ENCODE assay signal across 14 cellular contexts in the genomic region with DNA sequence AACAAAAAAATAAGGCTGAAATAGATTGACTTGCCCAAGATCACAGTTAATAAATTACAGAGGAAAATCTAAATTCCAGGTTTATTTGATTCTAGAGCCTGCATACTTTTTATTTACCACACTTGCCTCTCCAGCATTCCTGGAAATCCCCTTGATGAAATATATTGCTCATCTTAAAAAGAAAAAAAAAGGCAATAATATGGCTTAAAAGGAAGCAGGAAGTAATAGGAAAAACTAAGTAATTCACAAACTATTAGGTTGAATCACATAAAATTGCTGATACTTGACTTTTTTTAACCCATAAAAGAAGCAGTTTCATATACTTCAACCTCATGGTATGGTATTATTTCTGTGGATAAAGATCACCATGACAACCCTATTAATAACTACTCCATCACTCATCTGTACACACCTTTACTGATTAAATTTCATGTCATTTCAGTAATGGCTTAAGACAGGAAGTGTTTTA. TPM values are rescaled to one million over a fixed set of nuclear protein-coding genes. Genes with fewer than 3 reads are reported as not detected.
DNase-seq lines count a peak whose midpoint lies in the region; ATAC-seq, FAIRE-seq and TF ChIP-seq lines count a peak whose summit lies in the region.
"Had no signal": no experiment of that assay in that cellular context is flagged by ENCODE, and none has a peak within 500 bp of the region (broad histone marks: within the 10 kb centered on the region; RNA-seq: fewer than 3 reads in every experiment).

No MANE protein-coding gene starts in this region.

- H3K9me3 ChIP-seq in osteoblast (ENCODE audit: low read depth, low read length): no peaks in the 10 kb centered on the region

- H3K79me2 ChIP-seq in osteoblast (ENCODE audit: insufficient read depth, low read length): no peaks in the 10 kb centered on the region

- H2AFZ ChIP-seq in osteoblast (ENCODE audit: low read length): no peak overlapping the region
- H2AFZ ChIP-seq: neural progenitor cell had no signal

- no peaks in the 10 kb centered on the region for H4K20me1 ChIP-seq in osteoblast (ENCODE audit: insufficient read depth, low read length)

- peaks cover 56% of the 10 kb centered on the region for H3K4me1 ChIP-seq in osteoblast (ENCODE audit: insufficient read depth, low read length)
- H3K4me1 ChIP-seq: neural progenitor cell had no signal

- H3K27ac ChIP-seq in osteoblast (ENCODE audit: low read depth, low read length): peak overlapping the region; percentile 80
- H3K27ac ChIP-seq: neural progenitor cell had no signal

- in situ Hi-C loops in GM13977 (cut with MboI; ENCODE audit: low pct_unique_long_range_greater_than_20kb, low sequenced_read_pairs, unreplicated experiment): loop anchor here (25.0 kb wide), 1 partner anchor 484 kb away; the partner anchor contains the start of gene SPON1

- no peak for FAIRE-seq in bronchial epithelial cell (lab: Jason Lieb, UNC)
- no peak for FAIRE-seq in GM12891 (lab: Jason Lieb, UNC)

- no peaks in the 10 kb centered on the region for H3K27me3 ChIP-seq in bronchial epithelial cell (ENCODE audit: control insufficient read depth, insufficient read depth, low read length)
- H3K27me3 ChIP-seq in osteoblast (ENCODE audit: insufficient read depth, low read length): no peaks in the 10 kb centered on the region
- H3K27me3 ChIP-seq: neural progenitor cell had no signal

- ATAC-seq in HG03025 (IDR thresholded peaks at IDR 0.05; ENCODE audit: low FRiP score, unreplicated experiment): no peak
- ATAC-seq: WTC11 had no signal

- no peaks in the 10 kb centered on the region for H3K36me3 ChIP-seq in bronchial epithelial cell (ENCODE audit: control insufficient read depth, insufficient read depth, low read length)
- no peaks in the 10 kb centered on the region for H3K36me3 ChIP-seq in osteoblast (ENCODE audit: insufficient read depth, low read length)
- H3K36me3 ChIP-seq: neural progenitor cell had no signal

- TF ChIP-seq CTCF in GM13977 (IDR thresholded peaks at IDR 0.05; ENCODE audit: extremely low read depth, insufficient read depth, missing control alignments): no peak
- no peak for TF ChIP-seq CTCF in bronchial epithelial cell (IDR thresholded peaks at IDR 0.05; ENCODE audit: insufficient read depth, low read length, severe bottlenecking)
- no peak for TF ChIP-seq CTCF in osteoblast (IDR thresholded peaks at IDR 0.05; ENCODE audit: extremely low read depth, low read depth, low read length)

- peak; percentile 19 for DNase-seq in GM13977 (ENCODE audit: low spot score)
- peak; percentile 40 for DNase-seq in HT1080 (ENCODE audit: low read depth)
- DNase-seq in bronchial epithelial cell (ENCODE audit: low read depth): peak; percentile 77
- DNase-seq in osteoblast (ENCODE audit: insufficient read length, low spot score, missing footprints): no peak
- DNase-seq in GM12891 (ENCODE audit: insufficient read length, low spot score): no peak
- no peak for DNase-seq in NCI-H2171 treated with DMSO at 0.1 percent for 48 hours (lab: John Stamatoyannopoulos, UW)
- DNase-seq in T-helper 9 cell: no peak
- DNase-seq: activated naive CD4-positive, alpha-beta T cell treated with anti-CD3 and anti-CD28 coated beads, Interleukin-2, amount 50 U/mL, for 16 hours; DMS79 treated with DMSO at 0.1 percent for 48 hours; endodermal cell; NCI-H2081 had no signal

- no peak for TF ChIP-seq POLR2A in GM12891 (IDR thresholded peaks at IDR 0.05; ENCODE audit: low read depth, low read length)

- H3K4me3 ChIP-seq in bronchial epithelial cell (ENCODE audit: low read depth, low read length): no peak overlapping the region
- peak overlapping the region; percentile 47 for H3K4me3 ChIP-seq in osteoblast (ENCODE audit: insufficient read depth, low read length)
- H3K4me3 ChIP-seq: neural progenitor cell had no signal

- H3K4me2 ChIP-seq in osteoblast (ENCODE audit: insufficient read depth, low read length): peak overlapping the region; percentile 76
- H3K4me2 ChIP-seq: neural progenitor cell had no signal

TF ChIP-seq in GM12891, 5 proteins besides CTCF, POLR2A, EP300 and RAD21:
- TF ChIP-seq POU2F2 (IDR thresholded peaks at IDR 0.05; ENCODE audit: low read depth, low read length): no peak
- TF ChIP-seq SPI1 (IDR thresholded peaks at IDR 0.05; ENCODE audit: low read depth, low read length): no peak
- TF ChIP-seq PAX5 (IDR thresholded peaks at IDR 0.05; ENCODE audit: insufficient read depth, low read length, severe bottlenecking): no peak
- TF ChIP-seq TAF1 (IDR thresholded peaks at IDR 0.05; ENCODE audit: low read depth, low read length): no peak
- no peak for TF ChIP-seq POLR2AphosphoS5 (IDR thresholded peaks at IDR 0.05; ENCODE audit: low read depth, low read length)

RNA-seq across cellular contexts. Expression of gene COPB1, which starts 52.9 kb away (rescaled TPM):
- total RNA-seq in HT1080 (2014; rRNA removed; shearing (Covaris generic)): 131 and 132 TPM in 2 replicates
- 106 and 132 TPM in 2 replicates for polyA plus RNA-seq in HT1080 (2015; cell fraction: cytosol; rRNA removed)
- 357 and 386 TPM in 2 replicates for polyA plus RNA-seq in HT1080 (2015; cell fraction: nucleus; rRNA removed)
- total RNA-seq in bronchial epithelial cell (192 and 273 TPM in 2 replicates), osteoblast (245 and 257 TPM in 2 replicates)
- polyA plus RNA-seq in GM12891 (2012; ENCODE audit: low read depth, missing spikeins): 73.0 TPM

Comparison
In these comparisons a context has a peak if more than half of its experiments do, and no peak if none do; other contexts are left out.
1. DNase-seq: peak in GM13977 (single experiment), HT1080 (single experiment) and bronchial epithelial cell (single experiment); none in osteoblast (single experiment), GM12891 (single experiment), NCI-H2171 treated with DMSO at 0.1 percent for 48 hours (single experiment) and T-helper 9 cell (single experiment).